Comparison of ENCODE assay signal across 24 cellular contexts in the genomic region with DNA sequence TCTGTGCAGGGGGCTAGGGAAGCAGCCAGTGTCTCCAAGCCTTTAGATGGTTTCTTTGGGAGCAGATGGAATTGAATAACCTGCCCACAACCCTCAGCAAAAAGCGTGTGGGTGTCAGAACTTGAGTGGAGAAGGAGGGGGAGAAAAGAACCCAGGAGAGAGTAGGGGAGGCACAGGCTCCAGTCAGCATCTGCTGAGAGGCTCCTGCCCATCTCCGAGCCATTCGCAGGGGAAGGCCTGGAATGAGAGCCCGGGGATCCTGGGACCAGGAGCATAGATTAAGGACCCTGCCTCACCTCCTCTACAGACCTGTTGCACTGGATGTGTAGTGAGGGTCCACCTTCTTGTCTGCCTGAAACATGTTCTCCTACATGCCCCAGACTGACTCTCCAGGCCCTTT. TPM values are rescaled to one million over a fixed set of nuclear protein-coding genes. Genes with fewer than 3 reads are reported as not detected.
A peak's percentile ranks its signal among the peaks of the same experiment; 100 is the strongest.
DNase-seq lines count a peak whose midpoint lies in the region; ATAC-seq and TF ChIP-seq lines count a peak whose summit lies in the region.
"Had no signal": no experiment of that assay in that cellular context is flagged by ENCODE, and none has a peak within 500 bp of the region (broad histone marks: within the 10 kb centered on the region; RNA-seq: fewer than 3 reads in every experiment).

No MANE protein-coding gene starts in this region.

- peak; percentile 6 for DNase-seq in activated naive CD4-positive, alpha-beta T cell treated with anti-CD3 and anti-CD28 coated beads, Interleukin-2, amount 10 ng/mL, durations not matched to agents 7 days and 5 days
- DNase-seq in activated naive CD4-positive, alpha-beta T cell (lab: John Stamatoyannopoulos, UW), result no peak
- peak in 3 of 10 donors; percentile 18 to 30 (median 24) for DNase-seq in dorsolateral prefrontal cortex
- DNase-seq in osteoblast (ENCODE audit: insufficient read length, low spot score, missing footprints), result peak; percentile 62
- peak; percentile 45 for DNase-seq in upper lobe of right lung
- no peak for DNase-seq in NCI-H748 (lab: John Stamatoyannopoulos, UW; ENCODE audit: unreplicated experiment)
- no peak for DNase-seq in DMS53 treated with DMSO at 0.1 percent for 48 hours (lab: John Stamatoyannopoulos, UW; ENCODE audit: unreplicated experiment)
- DNase-seq: 8988T; ACHN; AML-193; BE2C; CD4-positive, alpha-beta T cell; CD8-positive, alpha-beta memory T cell; DMS 273 treated with DMSO at 0.1 percent for 48 hours; DMS79 treated with DMSO at 0.1 percent for 48 hours; GF-D8; GOT3 had no signal

- no peak for TF ChIP-seq POLR2A in GM18505 (IDR thresholded peaks at IDR 0.05; ENCODE audit: borderline replicate concordance, extremely low read depth, insufficient read depth, insufficient read length)

- H3K27ac ChIP-seq in dorsolateral prefrontal cortex (peak overlapping the region in 34 of 59 donors; percentile 3 to 79 (median 46)), osteoblast (ENCODE audit: low read depth, low read length) (no peak overlapping the region), upper lobe of right lung (no peak overlapping the region)
- H3K27ac ChIP-seq: A549; BLaER1 treated with 17β-estradiol and CSF1 and Interleukin-3, amounts not matched to agents 10 nM and 100 nM had no signal

- H3K4me1 ChIP-seq in osteoblast (ENCODE audit: insufficient read depth, low read length), result no peaks in the 10 kb centered on the region
- no peaks in the 10 kb centered on the region for H3K4me1 ChIP-seq in upper lobe of right lung
- H3K4me1 ChIP-seq: A549; BE2C; BLaER1 treated with 17β-estradiol and CSF1 and Interleukin-3, amounts not matched to agents 10 nM and 100 nM; HAP-1 had no signal

- H3K9me3 ChIP-seq in osteoblast (ENCODE audit: low read depth, low read length) (no peaks in the 10 kb centered on the region), upper lobe of right lung (no peaks in the 10 kb centered on the region)
- H3K9me3 ChIP-seq: A549; BE2C; BLaER1 treated with 17β-estradiol and CSF1 and Interleukin-3, amounts not matched to agents 10 nM and 100 nM; HAP-1 had no signal

- no peaks in the 10 kb centered on the region for H3K36me3 ChIP-seq in osteoblast (ENCODE audit: insufficient read depth, low read length)
- H3K36me3 ChIP-seq in upper lobe of right lung, result no peaks in the 10 kb centered on the region
- H3K36me3 ChIP-seq: BE2C; BLaER1 treated with 17β-estradiol and CSF1 and Interleukin-3, amounts not matched to agents 10 nM and 100 nM; HAP-1 had no signal

- H3K4me3 ChIP-seq in dorsolateral prefrontal cortex (no peak overlapping the region), osteoblast (ENCODE audit: insufficient read depth, low read length) (no peak overlapping the region), upper lobe of right lung (no peak overlapping the region)
- H3K4me3 ChIP-seq: A549; BLaER1 treated with 17β-estradiol and CSF1 and Interleukin-3, amounts not matched to agents 10 nM and 100 nM; HAP-1 had no signal

- no peak overlapping the region for H2AFZ ChIP-seq in osteoblast (ENCODE audit: low read length)

- H4K20me1 ChIP-seq in osteoblast (ENCODE audit: insufficient read depth, low read length), result no peaks in the 10 kb centered on the region

- no peaks in the 10 kb centered on the region for H3K27me3 ChIP-seq in dorsolateral prefrontal cortex
- H3K27me3 ChIP-seq in osteoblast (ENCODE audit: insufficient read depth, low read length), result peaks cover 5% of the 10 kb centered on the region
- H3K27me3 ChIP-seq in upper lobe of right lung, result no peaks in the 10 kb centered on the region
- H3K27me3 ChIP-seq: BE2C; BLaER1 treated with 17β-estradiol and CSF1 and Interleukin-3, amounts not matched to agents 10 nM and 100 nM had no signal

- no peaks in the 10 kb centered on the region for H3K4me1 Mint-ChIP-seq in activated naive CD4-positive, alpha-beta T cell treated with anti-CD3 and anti-CD28 coated beads, Interleukin-2, amount 10 ng/mL, durations not matched to agents 7 days and 5 days
- H3K4me1 Mint-ChIP-seq: CD14-positive monocyte; CD8-positive, alpha-beta memory T cell had no signal

- H3K36me3 Mint-ChIP-seq in activated naive CD4-positive, alpha-beta T cell treated with anti-CD3 and anti-CD28 coated beads, Interleukin-2, amount 10 ng/mL, durations not matched to agents 7 days and 5 days, result no peaks in the 10 kb centered on the region
- H3K36me3 Mint-ChIP-seq: CD14-positive monocyte; CD8-positive, alpha-beta memory T cell had no signal

- H3K4me3 Mint-ChIP-seq in activated naive CD4-positive, alpha-beta T cell treated with anti-CD3 and anti-CD28 coated beads, Interleukin-2, amount 10 ng/mL, durations not matched to agents 7 days and 5 days, result no peak overlapping the region
- H3K4me3 Mint-ChIP-seq: CD14-positive monocyte; CD4-positive, alpha-beta T cell; CD8-positive, alpha-beta memory T cell had no signal

- no peak for TF ChIP-seq CTCF in dorsolateral prefrontal cortex (IDR thresholded peaks at IDR 0.05 in 54 of 56, conservative IDR thresholded peaks at IDR 0.05 in 2 of 56; ENCODE audit: low read depth in 1 of 56, partially characterized antibody in 56 of 56)
- no peak for TF ChIP-seq CTCF in osteoblast (IDR thresholded peaks at IDR 0.05; ENCODE audit: extremely low read depth, low read depth, low read length)
- TF ChIP-seq CTCF in upper lobe of right lung (IDR thresholded peaks at IDR 0.05), result no peak

- H3K9me3 Mint-ChIP-seq in activated naive CD4-positive, alpha-beta T cell treated with anti-CD3 and anti-CD28 coated beads, Interleukin-2, amount 10 ng/mL, durations not matched to agents 7 days and 5 days, result no peaks in the 10 kb centered on the region
- H3K9me3 Mint-ChIP-seq: CD14-positive monocyte; CD4-positive, alpha-beta T cell; CD8-positive, alpha-beta memory T cell had no signal

- no peaks in the 10 kb centered on the region for H3K79me2 ChIP-seq in osteoblast (ENCODE audit: insufficient read depth, low read length)

- peaks cover 8% of the 10 kb centered on the region for H3K27me3 Mint-ChIP-seq in activated naive CD4-positive, alpha-beta T cell treated with anti-CD3 and anti-CD28 coated beads, Interleukin-2, amount 10 ng/mL, durations not matched to agents 7 days and 5 days
- H3K27me3 Mint-ChIP-seq: CD4-positive, alpha-beta T cell; CD8-positive, alpha-beta memory T cell had no signal

- no peak overlapping the region for H3K27ac Mint-ChIP-seq in activated naive CD4-positive, alpha-beta T cell treated with anti-CD3 and anti-CD28 coated beads, Interleukin-2, amount 10 ng/mL, durations not matched to agents 7 days and 5 days
- H3K27ac Mint-ChIP-seq: CD14-positive monocyte; CD4-positive, alpha-beta T cell had no signal

- no peak overlapping the region for H3K4me2 ChIP-seq in osteoblast (ENCODE audit: insufficient read depth, low read length)
- H3K4me2 ChIP-seq: A549; BLaER1 treated with 17β-estradiol and CSF1 and Interleukin-3, amounts not matched to agents 10 nM and 100 nM had no signal

- ATAC-seq in upper lobe of right lung (no peak), GM18505 (IDR thresholded peaks at IDR 0.05; ENCODE audit: unreplicated experiment) (no peak)
- ATAC-seq: A549 had no signal

- intact Hi-C loops in dorsolateral prefrontal cortex (cut with DNase I), result no loop called here
- intact Hi-C loops in upper lobe of right lung (cut with DNase I), result loop anchor here (10.0 kb wide), 1 partner anchor 93 kb away; no protein-coding TSS in a partner anchor

- CTCF ChIA-PET in activated naive CD4-positive, alpha-beta T cell treated with anti-CD3 and anti-CD28 coated beads, Interleukin-2, amount 10 ng/mL, durations not matched to agents 7 days and 5 days (lab: Charles Lee), result interaction anchor here (1.0 kb wide), 1 partner anchor 42 kb away, joined by 3 read pairs; no protein-coding TSS in a partner anchor

RNA-seq across cellular contexts. Expression of gene TMEM81, which starts 16.3 kb away (rescaled TPM):
- total RNA-seq in dorsolateral prefrontal cortex (10 to 100 TPM in 39 of 120 experiments, 1 to 10 TPM in 81; 4.7 to 14.8 (median 8.4) TPM), osteoblast (1.5 and 1.8 TPM in 2 replicates), upper lobe of right lung (3.5 TPM)

RNA-seq across cellular contexts. Expression of gene CNTN2, which starts 25.0 kb away (rescaled TPM):
- total RNA-seq in dorsolateral prefrontal cortex (1,000 to 10,000 TPM in 1 of 120 experiments, 100 to 1,000 TPM in 115, 10 to 100 TPM in 4; 87.4 to 1,120 (median 263) TPM), osteoblast (under 0.01 TPM in 1 of 2 replicates, not detected in the other), upper lobe of right lung (not detected)
- total RNA-seq: CD4-positive, alpha-beta T cell; CD8-positive, alpha-beta memory T cell; Daoy; G401 had no signal

RNA-seq across cellular contexts. Expression of gene RBBP5, which starts 53.8 kb away (rescaled TPM):
- 10 to 100 TPM; 14.3 to 46.6 (median 24.8) TPM for total RNA-seq in dorsolateral prefrontal cortex
- 16.5 and 19.5 TPM in 2 replicates for total RNA-seq in osteoblast
- total RNA-seq in upper lobe of right lung, result 16.6 TPM

Comparison
In these comparisons a context has a peak if more than half of its experiments do, and no peak if none do; other contexts are left out.
1. DNase-seq: peak in activated naive CD4-positive, alpha-beta T cell treated with anti-CD3 and anti-CD28 coated beads, Interleukin-2, amount 10 ng/mL, durations not matched to agents 7 days and 5 days (single experiment), osteoblast (single experiment) and upper lobe of right lung (single experiment); none in activated naive CD4-positive, alpha-beta T cell (0 of 4), NCI-H748 (single experiment) and DMS53 treated with DMSO at 0.1 percent for 48 hours (single experiment).
2. H3K27ac ChIP-seq: peak in dorsolateral prefrontal cortex (34 of 59); none in osteoblast (single experiment) and upper lobe of right lung (single experiment).
3. RNA of gene CNTN2, which starts 25.0 kb away (total RNA-seq): 87.4 to 1,120 TPM in dorsolateral prefrontal cortex; under 0.01 TPM in osteoblast and not detected in upper lobe of right lung (single experiment); every median in the first group is over 10 times any median in the second.